2 cellular contexts compared by ENCODE assay signal in genomic region chr20:62157387-62158087, GRCh38.
TF ChIP-seq lines count a peak whose summit lies in the region.

No MANE protein-coding gene starts in this region.

TF ChIP-seq in HEK293, 187 proteins besides CTCF, POLR2A, EP300 and RAD21:
- no peak for TF ChIP-seq ZNF16 (tag by site-specific recombination; IDR thresholded peaks at IDR 0.05; ENCODE audit: low read depth)
- TF ChIP-seq YY1 (tag by site-specific recombination; IDR thresholded peaks at IDR 0.05) = no peak
- 0 out of 2 replicates have a peak, but pooled peaks have one; percentile 30 for TF ChIP-seq HIC1 (tag by site-specific recombination; IDR thresholded peaks at IDR 0.05)
- no peak for TF ChIP-seq ZNF140 (tag by site-specific recombination; IDR thresholded peaks at IDR 0.05)
- no peak for TF ChIP-seq ZNF221 (tag by site-specific recombination; IDR thresholded peaks at IDR 0.05; ENCODE audit: borderline replicate concordance)
- TF ChIP-seq ZBTB7A (tag by site-specific recombination; IDR thresholded peaks at IDR 0.05; ENCODE audit: low read depth) = no peak
- no peak for TF ChIP-seq ZNF707 (tag by site-specific recombination; IDR thresholded peaks at IDR 0.05)
- no peak for TF ChIP-seq ZNF132 (tag by site-specific recombination; IDR thresholded peaks at IDR 0.05; ENCODE audit: borderline replicate concordance)
- TF ChIP-seq GLIS2 (tag by site-specific recombination; IDR thresholded peaks at IDR 0.05) = peak; percentile 55

TF ChIP-seq in HepG2, 621 proteins besides CTCF, POLR2A, EP300 and RAD21 (continues in another document):
- TF ChIP-seq NCOA2 (CRISPR knock-in tag; IDR thresholded peaks at IDR 0.05) (no peak), GTF2F1 (IDR thresholded peaks at IDR 0.05; ENCODE audit: low read length) (no peak), MZF1 (CRISPR knock-in tag; IDR thresholded peaks at IDR 0.05; ENCODE audit: borderline replicate concordance) (no peak), RERE (CRISPR knock-in tag; IDR thresholded peaks at IDR 0.05; ENCODE audit: low read depth) (no peak), ZNF335 (CRISPR knock-in tag; IDR thresholded peaks at IDR 0.05) (no peak), HNF4G (IDR thresholded peaks at IDR 0.05; ENCODE audit: borderline replicate concordance, low read depth, low read length) (no peak), HNF4G (CRISPR knock-in tag; IDR thresholded peaks at IDR 0.05; ENCODE audit: borderline replicate concordance, low read depth) (no peak), SIX4 (CRISPR knock-in tag; IDR thresholded peaks at IDR 0.05) (no peak), BRF2 (CRISPR knock-in tag; IDR thresholded peaks at IDR 0.05) (no peak), ZNF143 (CRISPR knock-in tag; IDR thresholded peaks at IDR 0.05) (no peak), EZH2 (conservative IDR thresholded peaks at IDR 0.05; ENCODE audit: low read depth, low read length) (no peak), SUZ12 (IDR thresholded peaks at IDR 0.05; ENCODE audit: low read depth, low read length) (no peak), HIC2 (CRISPR knock-in tag; IDR thresholded peaks at IDR 0.05; ENCODE audit: low read depth) (no peak), HOXA9 (CRISPR knock-in tag; IDR thresholded peaks at IDR 0.05; ENCODE audit: borderline replicate concordance) (no peak), ATF1 (CRISPR knock-in tag; IDR thresholded peaks at IDR 0.05) (no peak), NCOR1 (IDR thresholded peaks at IDR 0.05; ENCODE audit: borderline replicate concordance, low read length) (no peak), WIZ (CRISPR knock-in tag; IDR thresholded peaks at IDR 0.05) (no peak), ZMAT5 (CRISPR knock-in tag; IDR thresholded peaks at IDR 0.05; ENCODE audit: borderline replicate concordance, low read depth) (no peak), CERS6 (CRISPR knock-in tag; IDR thresholded peaks at IDR 0.05) (no peak), ZBTB34 (CRISPR knock-in tag; IDR thresholded peaks at IDR 0.05) (no peak), ZBTB14 (CRISPR knock-in tag; IDR thresholded peaks at IDR 0.05) (no peak), ZGPAT (CRISPR knock-in tag; IDR thresholded peaks at IDR 0.05) (no peak), ZNF160 (CRISPR knock-in tag; IDR thresholded peaks at IDR 0.05) (no peak), HDAC6 (IDR thresholded peaks at IDR 0.05; ENCODE audit: low read depth, low read length) (no peak), TBX3 (IDR thresholded peaks at IDR 0.05; ENCODE audit: borderline replicate concordance) (no peak), GFI1 (CRISPR knock-in tag; IDR thresholded peaks at IDR 0.05; ENCODE audit: borderline replicate concordance) (no peak), SNAI1 (CRISPR knock-in tag; IDR thresholded peaks at IDR 0.05; ENCODE audit: borderline replicate concordance) (no peak), KDM5A (IDR thresholded peaks at IDR 0.05; ENCODE audit: borderline replicate concordance, low read length) (no peak), ZFP91 (CRISPR knock-in tag; IDR thresholded peaks at IDR 0.05; ENCODE audit: borderline replicate concordance) (peak; percentile 5; the same call in 1 of the 2 replicates), HNRNPLL (IDR thresholded peaks at IDR 0.05; ENCODE audit: low read depth, low read length, poor library complexity, severe bottlenecking) (peak; percentile 8), ZNF333 (CRISPR knock-in tag; IDR thresholded peaks at IDR 0.05; ENCODE audit: borderline replicate concordance) (no peak), PAXIP1 (CRISPR knock-in tag; conservative IDR thresholded peaks at IDR 0.05) (no peak), RFX5 (IDR thresholded peaks at IDR 0.05; ENCODE audit: low read depth, low read length) (no peak), NRL (CRISPR knock-in tag; IDR thresholded peaks at IDR 0.05; ENCODE audit: borderline replicate concordance) (no peak)
